1 cellular context compared by ENCODE assay signal in the genomic region with DNA sequence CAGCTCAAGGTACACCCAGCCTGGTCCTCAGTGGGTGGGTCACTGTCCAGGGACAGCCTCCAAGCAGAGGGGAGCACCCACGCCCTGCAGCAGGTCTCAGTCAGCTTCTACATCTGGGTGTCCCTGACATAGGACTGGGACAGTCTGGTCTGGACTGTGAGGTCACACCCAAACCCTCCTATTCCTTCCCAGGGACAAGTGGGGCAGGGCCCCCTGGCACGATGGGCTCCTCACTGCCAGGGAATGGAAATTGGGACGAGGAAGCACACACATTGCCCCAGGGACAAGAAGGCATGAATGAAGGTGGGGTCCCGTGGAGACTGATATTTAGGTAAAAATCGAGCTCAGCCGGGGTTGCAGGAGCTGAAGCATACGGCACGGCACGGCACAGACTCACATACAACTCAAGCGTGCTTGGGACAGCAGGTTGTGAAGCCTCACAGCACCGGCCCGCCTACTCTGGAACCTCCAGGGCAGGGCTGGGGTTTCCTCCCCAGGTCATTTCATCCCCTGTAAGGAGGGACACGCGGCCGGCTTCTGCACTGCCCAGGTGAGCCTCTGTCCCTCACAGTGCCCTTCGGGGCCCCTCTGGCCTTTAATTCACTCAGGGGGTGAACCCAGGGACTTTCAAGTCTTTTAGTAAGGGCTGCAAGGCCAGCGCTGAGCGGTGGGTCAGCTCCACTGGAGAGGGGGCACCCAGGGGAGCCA.
TF ChIP-seq lines count a peak whose summit lies in the region.

No MANE protein-coding gene starts in this region.

TF ChIP-seq in HepG2, 621 proteins besides CTCF, POLR2A, EP300 and RAD21:
- TF ChIP-seq MAFK (conservative IDR thresholded peaks at IDR 0.05 in 1 of 2, IDR thresholded peaks at IDR 0.05 in 1 of 2; ENCODE audit: low read length in 2 of 2), result no peak
- TF ChIP-seq, protein P1, sequence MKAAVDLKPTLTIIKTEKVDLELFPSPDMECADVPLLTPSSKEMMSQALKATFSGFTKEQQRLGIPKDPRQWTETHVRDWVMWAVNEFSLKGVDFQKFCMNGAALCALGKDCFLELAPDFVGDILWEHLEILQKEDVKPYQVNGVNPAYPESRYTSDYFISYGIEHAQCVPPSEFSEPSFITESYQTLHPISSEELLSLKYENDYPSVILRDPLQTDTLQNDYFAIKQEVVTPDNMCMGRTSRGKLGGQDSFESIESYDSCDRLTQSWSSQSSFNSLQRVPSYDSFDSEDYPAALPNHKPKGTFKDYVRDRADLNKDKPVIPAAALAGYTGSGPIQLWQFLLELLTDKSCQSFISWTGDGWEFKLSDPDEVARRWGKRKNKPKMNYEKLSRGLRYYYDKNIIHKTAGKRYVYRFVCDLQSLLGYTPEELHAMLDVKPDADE (CRISPR knock-in tag; IDR thresholded peaks at IDR 0.05), result no peak
- TF ChIP-seq, protein P2, sequence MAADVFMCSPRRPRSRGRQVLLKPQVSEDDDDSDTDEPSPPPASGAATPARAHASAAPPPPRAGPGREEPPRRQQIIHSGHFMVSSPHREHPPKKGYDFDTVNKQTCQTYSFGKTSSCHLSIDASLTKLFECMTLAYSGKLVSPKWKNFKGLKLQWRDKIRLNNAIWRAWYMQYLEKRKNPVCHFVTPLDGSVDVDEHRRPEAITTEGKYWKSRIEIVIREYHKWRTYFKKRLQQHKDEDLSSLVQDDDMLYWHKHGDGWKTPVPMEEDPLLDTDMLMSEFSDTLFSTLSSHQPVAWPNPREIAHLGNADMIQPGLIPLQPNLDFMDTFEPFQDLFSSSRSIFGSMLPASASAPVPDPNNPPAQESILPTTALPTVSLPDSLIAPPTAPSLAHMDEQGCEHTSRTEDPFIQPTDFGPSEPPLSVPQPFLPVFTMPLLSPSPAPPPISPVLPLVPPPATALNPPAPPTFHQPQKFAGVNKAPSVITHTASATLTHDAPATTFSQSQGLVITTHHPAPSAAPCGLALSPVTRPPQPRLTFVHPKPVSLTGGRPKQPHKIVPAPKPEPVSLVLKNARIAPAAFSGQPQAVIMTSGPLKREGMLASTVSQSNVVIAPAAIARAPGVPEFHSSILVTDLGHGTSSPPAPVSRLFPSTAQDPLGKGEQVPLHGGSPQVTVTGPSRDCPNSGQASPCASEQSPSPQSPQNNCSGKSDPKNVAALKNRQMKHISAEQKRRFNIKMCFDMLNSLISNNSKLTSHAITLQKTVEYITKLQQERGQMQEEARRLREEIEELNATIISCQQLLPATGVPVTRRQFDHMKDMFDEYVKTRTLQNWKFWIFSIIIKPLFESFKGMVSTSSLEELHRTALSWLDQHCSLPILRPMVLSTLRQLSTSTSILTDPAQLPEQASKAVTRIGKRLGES (CRISPR knock-in tag; IDR thresholded peaks at IDR 0.05; ENCODE audit: borderline replicate concordance), result no peak
- no peak for TF ChIP-seq ZNF75D (CRISPR knock-in tag; IDR thresholded peaks at IDR 0.05; ENCODE audit: borderline replicate concordance)
- TF ChIP-seq, protein P3, sequence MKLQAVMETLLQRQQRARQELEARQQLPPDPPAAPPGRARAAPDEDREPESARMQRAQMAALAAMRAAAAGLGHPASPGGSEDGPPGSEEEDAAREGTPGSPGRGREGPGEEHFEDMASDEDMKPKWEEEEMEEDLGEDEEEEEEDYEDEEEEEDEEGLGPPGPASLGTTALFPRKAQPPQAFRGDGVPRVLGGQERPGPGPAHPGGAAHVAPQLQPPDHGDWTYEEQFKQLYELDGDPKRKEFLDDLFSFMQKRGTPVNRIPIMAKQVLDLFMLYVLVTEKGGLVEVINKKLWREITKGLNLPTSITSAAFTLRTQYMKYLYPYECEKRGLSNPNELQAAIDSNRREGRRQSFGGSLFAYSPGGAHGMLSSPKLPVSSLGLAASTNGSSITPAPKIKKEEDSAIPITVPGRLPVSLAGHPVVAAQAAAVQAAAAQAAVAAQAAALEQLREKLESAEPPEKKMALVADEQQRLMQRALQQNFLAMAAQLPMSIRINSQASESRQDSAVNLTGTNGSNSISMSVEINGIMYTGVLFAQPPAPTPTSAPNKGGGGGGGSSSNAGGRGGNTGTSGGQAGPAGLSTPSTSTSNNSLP (IDR thresholded peaks at IDR 0.05; ENCODE audit: low read depth, low read length), result no peak
- no peak for TF ChIP-seq PTBP1 (IDR thresholded peaks at IDR 0.05; ENCODE audit: low read depth, low read length, poor library complexity, severe bottlenecking)
- TF ChIP-seq, protein P4, sequence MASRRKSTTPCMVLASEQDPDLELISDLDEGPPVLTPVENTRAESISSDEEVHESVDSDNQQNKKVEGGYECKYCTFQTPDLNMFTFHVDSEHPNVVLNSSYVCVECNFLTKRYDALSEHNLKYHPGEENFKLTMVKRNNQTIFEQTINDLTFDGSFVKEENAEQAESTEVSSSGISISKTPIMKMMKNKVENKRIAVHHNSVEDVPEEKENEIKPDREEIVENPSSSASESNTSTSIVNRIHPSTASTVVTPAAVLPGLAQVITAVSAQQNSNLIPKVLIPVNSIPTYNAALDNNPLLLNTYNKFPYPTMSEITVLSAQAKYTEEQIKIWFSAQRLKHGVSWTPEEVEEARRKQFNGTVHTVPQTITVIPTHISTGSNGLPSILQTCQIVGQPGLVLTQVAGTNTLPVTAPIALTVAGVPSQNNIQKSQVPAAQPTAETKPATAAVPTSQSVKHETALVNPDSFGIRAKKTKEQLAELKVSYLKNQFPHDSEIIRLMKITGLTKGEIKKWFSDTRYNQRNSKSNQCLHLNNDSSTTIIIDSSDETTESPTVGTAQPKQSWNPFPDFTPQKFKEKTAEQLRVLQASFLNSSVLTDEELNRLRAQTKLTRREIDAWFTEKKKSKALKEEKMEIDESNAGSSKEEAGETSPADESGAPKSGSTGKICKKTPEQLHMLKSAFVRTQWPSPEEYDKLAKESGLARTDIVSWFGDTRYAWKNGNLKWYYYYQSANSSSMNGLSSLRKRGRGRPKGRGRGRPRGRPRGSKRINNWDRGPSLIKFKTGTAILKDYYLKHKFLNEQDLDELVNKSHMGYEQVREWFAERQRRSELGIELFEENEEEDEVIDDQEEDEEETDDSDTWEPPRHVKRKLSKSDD (CRISPR knock-in tag; IDR thresholded peaks at IDR 0.05; ENCODE audit: low read depth), result no peak
- no peak for TF ChIP-seq TAF15 (IDR thresholded peaks at IDR 0.05; ENCODE audit: low read depth, low read length, poor library complexity, severe bottlenecking)
- TF ChIP-seq, protein P5, sequence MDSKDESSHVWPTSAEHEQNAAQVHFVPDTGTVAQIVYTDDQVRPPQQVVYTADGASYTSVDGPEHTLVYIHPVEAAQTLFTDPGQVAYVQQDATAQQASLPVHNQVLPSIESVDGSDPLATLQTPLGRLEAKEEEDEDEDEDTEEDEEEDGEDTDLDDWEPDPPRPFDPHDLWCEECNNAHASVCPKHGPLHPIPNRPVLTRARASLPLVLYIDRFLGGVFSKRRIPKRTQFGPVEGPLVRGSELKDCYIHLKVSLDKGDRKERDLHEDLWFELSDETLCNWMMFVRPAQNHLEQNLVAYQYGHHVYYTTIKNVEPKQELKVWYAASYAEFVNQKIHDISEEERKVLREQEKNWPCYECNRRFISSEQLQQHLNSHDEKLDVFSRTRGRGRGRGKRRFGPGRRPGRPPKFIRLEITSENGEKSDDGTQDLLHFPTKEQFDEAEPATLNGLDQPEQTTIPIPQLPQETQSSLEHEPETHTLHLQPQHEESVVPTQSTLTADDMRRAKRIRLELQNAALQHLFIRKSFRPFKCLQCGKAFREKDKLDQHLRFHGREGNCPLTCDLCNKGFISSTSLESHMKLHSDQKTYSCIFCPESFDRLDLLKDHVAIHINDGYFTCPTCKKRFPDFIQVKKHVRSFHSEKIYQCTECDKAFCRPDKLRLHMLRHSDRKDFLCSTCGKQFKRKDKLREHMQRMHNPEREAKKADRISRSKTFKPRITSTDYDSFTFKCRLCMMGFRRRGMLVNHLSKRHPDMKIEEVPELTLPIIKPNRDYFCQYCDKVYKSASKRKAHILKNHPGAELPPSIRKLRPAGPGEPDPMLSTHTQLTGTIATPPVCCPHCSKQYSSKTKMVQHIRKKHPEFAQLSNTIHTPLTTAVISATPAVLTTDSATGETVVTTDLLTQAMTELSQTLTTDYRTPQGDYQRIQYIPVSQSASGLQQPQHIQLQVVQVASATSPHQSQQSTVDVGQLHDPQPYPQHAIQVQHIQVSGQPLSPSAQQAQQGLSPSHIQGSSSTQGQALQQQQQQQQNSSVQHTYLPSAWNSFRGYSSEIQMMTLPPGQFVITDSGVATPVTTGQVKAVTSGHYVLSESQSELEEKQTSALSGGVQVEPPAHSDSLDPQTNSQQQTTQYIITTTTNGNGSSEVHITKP (CRISPR knock-in tag; IDR thresholded peaks at IDR 0.05; ENCODE audit: low read depth), result no peak
- no peak for TF ChIP-seq ZSCAN20 (CRISPR knock-in tag; IDR thresholded peaks at IDR 0.05; ENCODE audit: borderline replicate concordance)
- TF ChIP-seq ZNF337 (CRISPR knock-in tag; IDR thresholded peaks at IDR 0.05; ENCODE audit: borderline replicate concordance, low read depth), result no peak
- no peak for TF ChIP-seq CHCHD3 (CRISPR knock-in tag; IDR thresholded peaks at IDR 0.05)
- TF ChIP-seq CENPX (CRISPR knock-in tag; IDR thresholded peaks at IDR 0.05), result no peak
- no peak for TF ChIP-seq ZNF556 (CRISPR knock-in tag; IDR thresholded peaks at IDR 0.05; ENCODE audit: borderline replicate concordance)
- no peak for TF ChIP-seq ELF4 (CRISPR knock-in tag; IDR thresholded peaks at IDR 0.05; ENCODE audit: borderline replicate concordance)
- no peak for TF ChIP-seq TBL1XR1 (IDR thresholded peaks at IDR 0.05; ENCODE audit: borderline replicate concordance, low read length, partially characterized antibody)
- TF ChIP-seq ZNF619 (CRISPR knock-in tag; IDR thresholded peaks at IDR 0.05), result no peak
TF ChIP-seq in HepG2: peak in this region for 0.
